In genomic region chr2:122191331-122191730, GRCh38 we compare ENCODE assay signal across 8 cellular contexts.
DNase-seq lines count a peak whose midpoint lies in the region; ATAC-seq and TF ChIP-seq lines count a peak whose summit lies in the region.

No MANE protein-coding gene starts in this region.

- H3K27me3 ChIP-seq in upper lobe of left lung = no peaks in the 10 kb centered on the region

- no peaks in the 10 kb centered on the region for H3K36me3 ChIP-seq in upper lobe of left lung

- 57 to 65% methylated on average over 5 of the region's 5 CpGs for WGBS in upper lobe of left lung, 2 donors

- H3K4me3 ChIP-seq in epithelial cell of esophagus (ENCODE audit: low read length) (no peak overlapping the region), upper lobe of left lung (no peak overlapping the region)

- TF ChIP-seq EP300 in upper lobe of left lung (IDR thresholded peaks at IDR 0.05) = no peak

- H3K9me3 ChIP-seq in upper lobe of left lung = no peaks in the 10 kb centered on the region

- H3K27ac ChIP-seq in upper lobe of left lung = no peak overlapping the region

- H3K4me1 ChIP-seq in upper lobe of left lung = no peaks in the 10 kb centered on the region

- peak; percentile 4 for DNase-seq in DMS 273 treated with DMSO at 0.1 percent for 48 hours (lab: John Stamatoyannopoulos, UW)
- peak; percentile 16 for DNase-seq in NCI-H510A treated with DMSO at 0.1 percent for 48 hours (lab: John Stamatoyannopoulos, UW)
- DNase-seq in epithelial cell of esophagus (ENCODE audit: low read depth) = peak; percentile 13
- no peak for DNase-seq in upper lobe of left lung
- no peak for DNase-seq in activated CD4-positive, alpha-beta T cell treated with anti-CD3 and anti-CD28 coated beads for 4 hours
- no peak for DNase-seq in effector CD4-positive, alpha-beta T cell

- TF ChIP-seq CTCF in epithelial cell of esophagus (IDR thresholded peaks at IDR 0.05; ENCODE audit: insufficient read depth, low read depth, low read length, missing control alignments) = peak; percentile 42
- TF ChIP-seq CTCF in upper lobe of left lung (IDR thresholded peaks at IDR 0.05) = peak in 2 of 6 experiments; percentile 6 to 12

- ATAC-seq in GM21619 (IDR thresholded peaks at IDR 0.05; ENCODE audit: unreplicated experiment) (peak; percentile 62), upper lobe of left lung (ENCODE audit: low FRiP score in 2 of 2) (peak; percentile 25 to 41), HG02973 (IDR thresholded peaks at IDR 0.05; ENCODE audit: unreplicated experiment) (no peak)

- TF ChIP-seq POLR2A in upper lobe of left lung (IDR thresholded peaks at IDR 0.05) = no peak

Comparison
In these comparisons a context has a peak if more than half of its experiments do, and no peak if none do; other contexts are left out.
1. DNase-seq: peak in DMS 273 treated with DMSO at 0.1 percent for 48 hours (single experiment), NCI-H510A treated with DMSO at 0.1 percent for 48 hours (single experiment) and epithelial cell of esophagus (single experiment); none in upper lobe of left lung (0 of 2), activated CD4-positive, alpha-beta T cell treated with anti-CD3 and anti-CD28 coated beads for 4 hours (0 of 2) and effector CD4-positive, alpha-beta T cell (single experiment).